In the genomic region with DNA sequence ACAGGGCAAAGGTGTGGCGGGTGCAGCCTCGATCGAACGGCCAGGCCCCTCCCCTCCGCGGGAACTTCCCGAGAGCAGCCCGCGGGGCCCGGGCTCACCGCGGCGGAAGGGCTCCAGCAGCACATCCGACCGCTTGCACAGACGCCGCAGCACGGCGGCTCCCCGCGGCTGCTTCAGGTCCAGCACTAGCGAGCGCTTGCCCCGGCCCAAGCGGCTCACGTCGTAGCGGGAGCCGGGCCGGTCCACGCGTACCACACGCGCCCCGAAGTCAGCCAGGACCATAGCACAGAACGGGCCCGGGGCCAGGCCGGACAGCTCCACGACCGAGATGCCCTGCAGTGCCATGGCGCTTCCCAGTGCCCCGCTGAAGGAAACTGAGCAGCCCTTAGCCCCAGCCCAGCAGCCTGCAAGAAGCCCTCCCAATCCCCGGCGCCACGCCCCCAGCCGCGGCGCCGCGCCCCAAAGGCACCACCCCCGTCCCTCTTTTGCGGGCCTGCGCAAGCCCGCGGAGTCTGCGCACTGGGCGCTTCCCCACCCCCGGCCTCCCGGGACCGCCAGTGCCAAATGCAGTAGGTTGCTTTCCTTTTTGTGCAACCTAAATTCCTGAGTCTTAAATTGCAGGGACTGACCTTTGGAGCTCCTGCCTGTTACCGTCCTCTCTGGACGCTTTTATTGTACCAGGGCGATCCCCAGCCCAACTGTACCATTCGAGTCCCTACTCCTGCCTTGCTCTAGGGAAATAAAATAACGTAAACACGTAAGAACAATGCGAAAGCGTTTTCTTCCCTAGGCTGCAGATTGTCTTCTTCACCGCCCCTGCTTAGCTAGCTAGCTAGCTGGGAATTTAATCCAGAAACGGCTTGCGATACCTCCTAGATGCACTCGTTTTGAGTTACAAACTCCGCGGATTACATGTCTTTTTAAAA, we compare ENCODE assay signal across 8 cellular contexts. TPM values are rescaled to one million over a fixed set of nuclear protein-coding genes. Genes with fewer than 3 reads are reported as not detected.
DNase-seq lines count a peak whose midpoint lies in the region; ATAC-seq and TF ChIP-seq lines count a peak whose summit lies in the region.

Gene AMACR (minus strand): TSS at position 376 of the 926 bp plus-strand sequence. CDS start 31 bp downstream, at position 345.

- intact Hi-C loops in activated B cell treated with CpG ODN at 0.5 μM for 24 hours (cut with micrococcal nuclease): loop anchor here (1.0 to 5.0 kb wide), 6 partner anchors 11 to 1421 kb away; partner anchors contain the start of genes DNAJC21, RXFP3, SUB1 and TARS1

- peak; percentile 99 for TF ChIP-seq POLR2A in GM18951 (IDR thresholded peaks at IDR 0.05; ENCODE audit: extremely low read depth, insufficient read depth, insufficient read length)

- ATAC-seq in HG03175 (IDR thresholded peaks at IDR 0.05; ENCODE audit: unreplicated experiment) (peak; percentile 93), activated B cell treated with CpG ODN at 0.5 μM for 24 hours (ENCODE audit: low read depth) (peak; percentile 92)

- no peaks in the 10 kb centered on the region for H3K27me3 Mint-ChIP-seq in activated B cell treated with CpG ODN at 0.5 μM for 24 hours

- H3K4me1 Mint-ChIP-seq in activated B cell treated with CpG ODN at 0.5 μM for 24 hours: peaks cover 23% of the 10 kb centered on the region

- H3K27ac ChIP-seq in caudate nucleus (ENCODE audit: low read depth, low read length): peak within 1 kb of the TSS; percentile 97

- POLR2A ChIA-PET in activated B cell treated with CpG ODN at 0.5 μM for 24 hours (lab: Charles Lee): interaction anchor here (1.4 to 1.5 kb wide), 4 partner anchors 567 to 921 kb away, joined by 3 to 11 read pairs (median 6); partner anchors contain the start of genes BRIX1, DNAJC21, RAD1 and TARS1

- DNase-seq in AG09309 (ENCODE audit: low read depth) (peak; percentile 50), NCI-H2227 treated with DMSO at 0.1 percent for 48 hours (lab: John Stamatoyannopoulos, UW) (peak; percentile 98), activated B cell treated with CpG ODN at 0.5 μM for 24 hours (peak; percentile 90), caudate nucleus (lab: John Stamatoyannopoulos, UW) (peak; percentile 67 to 99 (median 93)), iris pigment epithelial cell (ENCODE audit: low read depth) (peak; percentile 91)
- DNase-seq in stimulated activated CD4-positive, alpha-beta T cell treated with anti-CD3 and anti-CD28 coated beads, Interleukin-12 subunit alpha, Interleukin-12 subunit beta, amount 100 ng/mL, for 24 hours (ENCODE audit: low read depth in 2 of 2): peak; percentile 84 to 87

- H3K4me3 ChIP-seq in AG09309 (ENCODE audit: control insufficient read depth, low read depth, low read length): peak within 1 kb of the TSS; percentile 85

- H3K27ac Mint-ChIP-seq in activated B cell treated with CpG ODN at 0.5 μM for 24 hours: peak within 1 kb of the TSS; percentile 91

- no peaks in the 10 kb centered on the region for H3K9me3 Mint-ChIP-seq in activated B cell treated with CpG ODN at 0.5 μM for 24 hours

- peaks cover 25% of the 10 kb centered on the region for H3K36me3 Mint-ChIP-seq in activated B cell treated with CpG ODN at 0.5 μM for 24 hours (ENCODE audit: low read depth)

- CTCF ChIA-PET in activated B cell treated with CpG ODN at 0.5 μM for 24 hours (lab: Charles Lee): no interaction called here

- in situ Hi-C loops in GM18951 (cut with MboI; ENCODE audit: low sequenced_read_pairs, unreplicated experiment): no loop called here

- TF ChIP-seq CTCF in AG09309 (IDR thresholded peaks at IDR 0.05; ENCODE audit: control insufficient read depth, insufficient read depth, low read depth, low read length, missing control alignments) (no peak), activated B cell treated with CpG ODN at 0.5 μM for 24 hours (IDR thresholded peaks at IDR 0.05) (no peak)

- H3K4me3 Mint-ChIP-seq in activated B cell treated with CpG ODN at 0.5 μM for 24 hours: peak within 1 kb of the TSS; percentile 95

RNA-seq across cellular contexts. Expression of gene AMACR, which starts in this region (rescaled TPM):
- 6.0 and 6.5 TPM in 2 replicates for total RNA-seq in activated B cell treated with CpG ODN at 0.5 μM for 24 hours

Comparison
In these comparisons a context has a peak if more than half of its experiments do, and no peak if none do; other contexts are left out.
1. Peak in every context shown above with its lines: DNase-seq, ATAC-seq, H3K4me3 ChIP-seq and H3K27ac ChIP-seq.